In genomic region chr2:41736586-41736985, GRCh38 we compare ENCODE assay signal across 10 cellular contexts.
A peak's percentile ranks its signal among the peaks of the same experiment; 100 is the strongest.
DNase-seq lines count a peak whose midpoint lies in the region; ATAC-seq and TF ChIP-seq lines count a peak whose summit lies in the region.
"Had no signal": no experiment of that assay in that cellular context is flagged by ENCODE, and none has a peak within 500 bp of the region (broad histone marks: within the 10 kb centered on the region; RNA-seq: fewer than 3 reads in every experiment).

No MANE protein-coding gene starts in this region.

- WGBS in mesendoderm (ENCODE audit: extremely low coverage, insufficient coverage, low lambda C conversion rate) = no CpG with 5 or more reads among the region's 3 CpGs
- WGBS in body of pancreas, 2 donors = 49 to 57% methylated on average over 3 of the region's 3 CpGs
- WGBS in adrenal gland, 4 donors = 70 to 82% (median 77%) methylated on average over 3 of the region's 3 CpGs

- H3K27me3 ChIP-seq in mesendoderm (ENCODE audit: insufficient read depth, low read length, poor library complexity) = no peaks in the 10 kb centered on the region
- no peaks in the 10 kb centered on the region for H3K27me3 ChIP-seq in body of pancreas
- H3K27me3 ChIP-seq in adrenal gland = no peaks in the 10 kb centered on the region
- H3K27me3 ChIP-seq: Peyer's patch had no signal

- no peaks in the 10 kb centered on the region for H3K79me2 ChIP-seq in mesendoderm (ENCODE audit: control insufficient read depth, insufficient read depth, low read length)

- H3K4me3 ChIP-seq in mesendoderm (ENCODE audit: low read length) = no peak overlapping the region
- no peak overlapping the region for H3K4me3 ChIP-seq in body of pancreas
- no peak overlapping the region for H3K4me3 ChIP-seq in adrenal gland
- H3K4me3 ChIP-seq: Peyer's patch had no signal

- no peak overlapping the region for H3K4me3 Mint-ChIP-seq in activated T-cell treated with anti-CD3 and anti-CD28 coated beads, Interleukin-2, amount 50 U/mL, for 4 hours

- H3K79me1 ChIP-seq in mesendoderm (ENCODE audit: low read length) = no peaks in the 10 kb centered on the region

- peak overlapping the region; percentile 65 for H2BK5ac ChIP-seq in mesendoderm (ENCODE audit: low read length)

- no peak overlapping the region for H2BK15ac ChIP-seq in mesendoderm (replicated peaks; ENCODE audit: low read depth)

- ATAC-seq in GM18868 (IDR thresholded peaks at IDR 0.05; ENCODE audit: unreplicated experiment) (peak; percentile 14), GM21619 (IDR thresholded peaks at IDR 0.05; ENCODE audit: unreplicated experiment) (peak; percentile 36), HG03196 (IDR thresholded peaks at IDR 0.05; ENCODE audit: unreplicated experiment) (peak; percentile 45), body of pancreas (no peak)
- no peak for ATAC-seq in activated T-cell treated with anti-CD3 and anti-CD28 coated beads, Interleukin-2, amount 50 U/mL, for 4 hours

- H2AK5ac ChIP-seq in mesendoderm (ENCODE audit: low read length) = peak overlapping the region; percentile 75

- TF ChIP-seq CTCF in body of pancreas (IDR thresholded peaks at IDR 0.05) = no peak
- TF ChIP-seq CTCF in adrenal gland (IDR thresholded peaks at IDR 0.05) = no peak

- H3K4me1 Mint-ChIP-seq in activated T-cell treated with anti-CD3 and anti-CD28 coated beads, Interleukin-2, amount 50 U/mL, for 4 hours (ENCODE audit: low read depth) = no peaks in the 10 kb centered on the region

- no peaks in the 10 kb centered on the region for H3K36me3 Mint-ChIP-seq in activated T-cell treated with anti-CD3 and anti-CD28 coated beads, Interleukin-2, amount 50 U/mL, for 4 hours (ENCODE audit: insufficient read depth)

- H3K4me2 ChIP-seq in mesendoderm (ENCODE audit: low read length) = no peak overlapping the region

- DNase-seq in mesendoderm = no peak
- DNase-seq in body of pancreas = no peak
- DNase-seq in NCI-H526 treated with DMSO at 0.1 percent for 48 hours (lab: John Stamatoyannopoulos, UW) = no peak
- no peak for DNase-seq in activated T-cell treated with anti-CD3 and anti-CD28 coated beads, Interleukin-2, amount 50 U/mL, for 4 hours
- no peak for DNase-seq in adrenal gland
- DNase-seq: Peyer's patch had no signal

- TF ChIP-seq POLR2A in body of pancreas (IDR thresholded peaks at IDR 0.05) (no peak), adrenal gland (IDR thresholded peaks at IDR 0.05) (no peak)

- no peaks in the 10 kb centered on the region for H3K9me3 ChIP-seq in body of pancreas
- H3K9me3 ChIP-seq in adrenal gland (replicated peaks in 1 of 3) = no peaks in the 10 kb centered on the region
- H3K9me3 ChIP-seq: Peyer's patch had no signal

- H3K36me3 ChIP-seq in mesendoderm (ENCODE audit: control insufficient read depth, insufficient read depth, low read length) (no peaks in the 10 kb centered on the region), body of pancreas (replicated peaks in 1 of 2; ENCODE audit: insufficient read depth in 1 of 2, low read depth in 2 of 2) (no peaks in the 10 kb centered on the region), adrenal gland (replicated peaks in 1 of 2) (no peaks in the 10 kb centered on the region)
- H3K36me3 ChIP-seq: Peyer's patch had no signal

- peak overlapping the region; percentile 63 for H3K56ac ChIP-seq in mesendoderm (ENCODE audit: low read length)

- H3K9ac ChIP-seq in mesendoderm (ENCODE audit: low read length) = no peak overlapping the region

- H3K27ac ChIP-seq in mesendoderm (ENCODE audit: low read depth, low read length) = no peak overlapping the region
- no peak overlapping the region for H3K27ac ChIP-seq in body of pancreas
- H3K27ac ChIP-seq in adrenal gland = no peak overlapping the region
- H3K27ac ChIP-seq: epithelial cell of prostate, Peyer's patch had no signal

- peaks cover 22% of the 10 kb centered on the region for H3K27me3 Mint-ChIP-seq in activated T-cell treated with anti-CD3 and anti-CD28 coated beads, Interleukin-2, amount 50 U/mL, for 4 hours (ENCODE audit: low read depth)

- no peak overlapping the region for H3K23ac ChIP-seq in mesendoderm (ENCODE audit: low read length)

- H3K4ac ChIP-seq in mesendoderm (ENCODE audit: low read depth, low read length) = no peak overlapping the region

- intact Hi-C loops in body of pancreas (cut with DNase I) = no loop called here
- intact Hi-C loops in adrenal gland (cut with DNase I) = no loop called here

- no peak overlapping the region for H4K8ac ChIP-seq in mesendoderm (ENCODE audit: low read depth, low read length)

- H2BK120ac ChIP-seq in mesendoderm (ENCODE audit: low read depth, low read length) = no peak overlapping the region

- H3K18ac ChIP-seq in mesendoderm (ENCODE audit: low read length) = no peak overlapping the region

- H3K9me3 Mint-ChIP-seq in activated T-cell treated with anti-CD3 and anti-CD28 coated beads, Interleukin-2, amount 50 U/mL, for 4 hours = no peaks in the 10 kb centered on the region

- H4K5ac ChIP-seq in mesendoderm (ENCODE audit: low read length) = no peak overlapping the region

- H3K4me1 ChIP-seq in mesendoderm (ENCODE audit: control insufficient read depth, low read depth, low read length) (peaks cover 2% of the 10 kb centered on the region), body of pancreas (no peaks in the 10 kb centered on the region), adrenal gland (replicated peaks in 1 of 2) (peaks cover 0 to 7% of the 10 kb centered on the region in 2 donors)
- H3K4me1 ChIP-seq: Peyer's patch had no signal

Comparison
In these comparisons a context has a peak if more than half of its experiments do, and no peak if none do; other contexts are left out.
1. ATAC-seq: peak in GM18868 (single experiment), GM21619 (single experiment) and HG03196 (single experiment); none in body of pancreas (single experiment) and activated T-cell treated with anti-CD3 and anti-CD28 coated beads, Interleukin-2, amount 50 U/mL, for 4 hours (0 of 2).